ENCODE assay signal across 20 cellular contexts in genomic region chr6:17615794-17616193, GRCh38. TPM values are rescaled to one million over a fixed set of nuclear protein-coding genes. Genes with fewer than 3 reads are reported as not detected.
DNase-seq lines count a peak whose midpoint lies in the region; ATAC-seq, FAIRE-seq and TF ChIP-seq lines count a peak whose summit lies in the region.
"Had no signal": no experiment of that assay in that cellular context is flagged by ENCODE, and none has a peak within 500 bp of the region (broad histone marks: within the 10 kb centered on the region; RNA-seq: fewer than 3 reads in every experiment).

No MANE protein-coding gene starts in this region.

- no peak for FAIRE-seq in small intestine (lab: Jason Lieb, UNC)
- FAIRE-seq: A549, D721Med, GM12891 had no signal

- H3K9ac ChIP-seq in SK-N-MC (ENCODE audit: insufficient read length): no peak overlapping the region
- H3K9ac ChIP-seq: BLaER1 treated with 17β-estradiol and CSF1 and Interleukin-3, amounts not matched to agents 10 nM and 100 nM had no signal

- H3K36me3 ChIP-seq in cardiac muscle cell (peaks cover 19% of the 10 kb centered on the region), heart right ventricle (peaks cover 0 to 91% (median 20%) of the 10 kb centered on the region in 9 donors), SK-N-MC (ENCODE audit: insufficient read depth, low read length) (peaks cover 60% of the 10 kb centered on the region), small intestine (ENCODE audit: control insufficient read depth in 2 of 2, insufficient read depth in 2 of 2, low read length in 2 of 2) (peaks cover 4 to 5% of the 10 kb centered on the region in 2 donors)

- peaks cover 11% of the 10 kb centered on the region for H3K4me1 ChIP-seq in cardiac muscle cell (ENCODE audit: low read depth)
- peaks cover 0 to 7% (median 0%) of the 10 kb centered on the region in 9 donors for H3K4me1 ChIP-seq in heart right ventricle
- H3K4me1 ChIP-seq in small intestine (ENCODE audit: control insufficient read depth in 2 of 2, insufficient read depth in 1 of 2, low read depth in 1 of 2, low read length in 1 of 2): peaks cover 0 to 3% of the 10 kb centered on the region in 2 donors
- H3K4me1 ChIP-seq: BLaER1 treated with 17β-estradiol and CSF1 and Interleukin-3, amounts not matched to agents 10 nM and 100 nM had no signal

- H3K27ac ChIP-seq in cardiac muscle cell (peak overlapping the region; percentile 62), heart right ventricle (no peak overlapping the region), SK-N-MC (0 out of 2 replicates have a peak overlapping the region, but pooled peaks have one; percentile 31), small intestine (ENCODE audit: low read depth in 1 of 2, low read length in 1 of 2) (peak overlapping the region in 1 of 2 donors; percentile 41)
- H3K27ac ChIP-seq: 22Rv1; A549; BLaER1 treated with 17β-estradiol and CSF1 and Interleukin-3, amounts not matched to agents 10 nM and 100 nM; C4-2B had no signal

- no peaks in the 10 kb centered on the region for H3K27me3 ChIP-seq in cardiac muscle cell
- H3K27me3 ChIP-seq in heart right ventricle: no peaks in the 10 kb centered on the region
- H3K27me3 ChIP-seq in small intestine (ENCODE audit: control insufficient read depth in 2 of 2, insufficient read depth in 2 of 2, low read length in 2 of 2): no peaks in the 10 kb centered on the region
- H3K27me3 ChIP-seq: BLaER1 treated with 17β-estradiol and CSF1 and Interleukin-3, amounts not matched to agents 10 nM and 100 nM had no signal

- ATAC-seq in heart right ventricle (no peak), left lobe of liver (peak; percentile 69)
- ATAC-seq: A549; CD8-positive, alpha-beta T cell had no signal

- intact Hi-C loops in heart right ventricle (cut with DNase I): no loop called here

- H3K4me3 ChIP-seq in cardiac muscle cell (no peak overlapping the region), heart right ventricle (no peak overlapping the region), SK-N-MC (no peak overlapping the region), small intestine (ENCODE audit: low read depth in 1 of 2, low read length in 2 of 2) (no peak overlapping the region), foreskin fibroblast (ENCODE audit: low read depth in 1 of 2, low read length in 2 of 2) (no peak overlapping the region)
- H3K4me3 ChIP-seq: A549; BLaER1 treated with 17β-estradiol and CSF1 and Interleukin-3, amounts not matched to agents 10 nM and 100 nM had no signal

- WGBS in heart right ventricle, 2 donors: 64 to 68% methylated on average over 4 of the region's 4 CpGs
- 13 to 56% (median 38%) methylated on average over 4 of the region's 4 CpGs for WGBS in small intestine, 3 donors

- TF ChIP-seq CTCF in cardiac muscle cell (IDR thresholded peaks at IDR 0.05; ENCODE audit: low read depth, low read length) (no peak), heart right ventricle (IDR thresholded peaks at IDR 0.05) (no peak), foreskin fibroblast (IDR thresholded peaks at IDR 0.05; ENCODE audit: low read depth, low read length) (no peak)

- H3K9me3 ChIP-seq in cardiac muscle cell (ENCODE audit: low read depth) (no peaks in the 10 kb centered on the region), heart right ventricle (no peaks in the 10 kb centered on the region), SK-N-MC (ENCODE audit: low read depth, low read length) (no peaks in the 10 kb centered on the region), small intestine (ENCODE audit: control insufficient read depth, low read depth) (no peaks in the 10 kb centered on the region)
- H3K9me3 ChIP-seq: A549; BLaER1 treated with 17β-estradiol and CSF1 and Interleukin-3, amounts not matched to agents 10 nM and 100 nM; Caco-2 had no signal

- DNase-seq in cardiac muscle cell (ENCODE audit: low read depth in 1 of 2, low spot score in 1 of 2) (no peak), heart right ventricle (no peak), SK-N-MC (ENCODE audit: low read depth, low spot score) (no peak), left lobe of liver (ENCODE audit: low spot score) (no peak), small intestine (peak; percentile 56), foreskin fibroblast (no peak), ureter (ENCODE audit: low spot score) (no peak)
- DNase-seq: AML-193; Caco-2; Calu3; CD4-positive, alpha-beta T cell; CD8-positive, alpha-beta T cell; DMS79 treated with DMSO at 0.1 percent for 48 hours; GF-D8 had no signal

RNA-seq across cellular contexts. Expression of gene FAM8A1, which starts 15.7 kb away (rescaled TPM):
- total RNA-seq in cardiac muscle cell (22.4 and 31.9 TPM in 2 replicates), heart right ventricle (10 to 100 TPM; 14.5 to 23.2 (median 16.5) TPM), left lobe of liver (42.0 TPM), ureter (19.5 TPM)
- polyA plus RNA-seq in cardiac muscle cell (18.7 and 26.5 TPM in 2 replicates), heart right ventricle (10 to 100 TPM in 1 of 2 donors, 1 to 10 TPM in 1; 10.0 to 10.5 TPM), small intestine (10 to 100 TPM in 1 of 3 donors, 1 to 10 TPM in 2; 5.1 to 10.6 (median 7.6) TPM)

Comparison
In these comparisons a context has a peak if more than half of its experiments do, and no peak if none do; other contexts are left out.
1. H3K27ac ChIP-seq: peak in cardiac muscle cell (single experiment) and SK-N-MC (single experiment); none in heart right ventricle (0 of 10).